ENCODE assay signal across 15 cellular contexts in genomic region chr13:35484384-35484783, GRCh38. TPM values are rescaled to one million over a fixed set of nuclear protein-coding genes. Genes with fewer than 3 reads are reported as not detected.
A peak's percentile ranks its signal among the peaks of the same experiment; 100 is the strongest.
DNase-seq lines count a peak whose midpoint lies in the region; TF ChIP-seq lines count a peak whose summit lies in the region.
"Had no signal": no experiment of that assay in that cellular context is flagged by ENCODE, and none has a peak within 500 bp of the region (broad histone marks: within the 10 kb centered on the region; RNA-seq: fewer than 3 reads in every experiment).

No MANE protein-coding gene starts in this region.

- H4K20me1 ChIP-seq in Karpas-422 (ENCODE audit: insufficient read depth, low read depth, low read length), result no peaks in the 10 kb centered on the region
- H4K20me1 ChIP-seq in OCI-LY7 (ENCODE audit: insufficient read depth, low read length), result no peaks in the 10 kb centered on the region

- intact Hi-C loops in OCI-LY7 (cut with micrococcal nuclease; ENCODE audit: unreplicated experiment), result no loop called here

- peaks cover 33% of the 10 kb centered on the region for H3K4me1 ChIP-seq in BE2C
- H3K4me1 ChIP-seq in Karpas-422 (ENCODE audit: low read length), result peaks cover 29% of the 10 kb centered on the region
- H3K4me1 ChIP-seq in OCI-LY7 (ENCODE audit: insufficient read depth, low read length, poor library complexity, severe bottlenecking), result peaks cover 5% of the 10 kb centered on the region

- H3K27ac ChIP-seq in Karpas-422 (ENCODE audit: low read length) (peak overlapping the region; percentile 85), OCI-LY7 (ENCODE audit: low read depth, low read length, poor library complexity, severe bottlenecking) (no peak overlapping the region)
- H3K27ac ChIP-seq: HL-60 had no signal

- H3K79me2 ChIP-seq in Karpas-422 (ENCODE audit: low read length), result no peaks in the 10 kb centered on the region
- H3K79me2 ChIP-seq in OCI-LY7 (ENCODE audit: insufficient read depth, low read depth, low read length), result no peaks in the 10 kb centered on the region

- H3K9me2 ChIP-seq in Karpas-422 (replicated peaks; ENCODE audit: insufficient read depth, low read length), result no peaks in the 10 kb centered on the region
- H3K9me2 ChIP-seq in OCI-LY7 (ENCODE audit: insufficient read depth, low read length), result 0 out of 2 replicates have a peak, but pooled peaks cover 3% of the 10 kb centered on the region

- H3K27me3 ChIP-seq in BE2C (no peaks in the 10 kb centered on the region), Karpas-422 (ENCODE audit: low read length) (no peaks in the 10 kb centered on the region)

- DNase-seq in BE2C, result peak; percentile 54
- DNase-seq in Karpas-422, result peak; percentile 67
- DNase-seq in OCI-LY7 (ENCODE audit: low spot score), result no peak
- peak; percentile 61 for DNase-seq in cerebellar cortex (ENCODE audit: low spot score)
- DNase-seq in glomerular visceral epithelial cell (ENCODE audit: extremely low spot score), result no peak
- DNase-seq in activated T-cell treated with anti-CD3 and anti-CD28 coated beads, Interleukin-2, amount 50 U/mL, for 48 hours, result no peak
- no peak for DNase-seq in NOMO-1 treated with DMSO at 0.1 percent for 48 hours (lab: John Stamatoyannopoulos, UW; ENCODE audit: unreplicated experiment)
- DNase-seq in NCI-H748 treated with DMSO at 0.1 percent for 48 hours (lab: John Stamatoyannopoulos, UW), result no peak
- DNase-seq: 8988T, NCI-H1092 treated with DMSO at 0.1 percent for 48 hours, NCI-H187 had no signal

- no peak overlapping the region for H3K9ac ChIP-seq in Karpas-422 (ENCODE audit: low read length)

- CTCF ChIA-PET in OCI-LY7 (lab: Charles Lee; ENCODE audit: unreplicated experiment), result no interaction called here

- H3K9me3 ChIP-seq in BE2C, result no peaks in the 10 kb centered on the region
- H3K9me3 ChIP-seq in Karpas-422 (ENCODE audit: low read length), result no peaks in the 10 kb centered on the region
- no peaks in the 10 kb centered on the region for H3K9me3 ChIP-seq in OCI-LY7 (ENCODE audit: low read length)

- H3K36me3 ChIP-seq in BE2C, result no peaks in the 10 kb centered on the region
- H3K36me3 ChIP-seq in Karpas-422 (ENCODE audit: insufficient read depth, low read length), result no peaks in the 10 kb centered on the region
- H3K36me3 ChIP-seq in OCI-LY7 (ENCODE audit: insufficient read depth, low read length), result no peaks in the 10 kb centered on the region

- BruUV-seq in OCI-LY7 (replicated peaks; lab: Mats Ljungman, UMichigan), result no TSS peak

- POLR2A ChIA-PET in OCI-LY7 (lab: Charles Lee), result no interaction called here

- H2AFZ ChIP-seq in Karpas-422 (ENCODE audit: low read length) (no peak overlapping the region), OCI-LY7 (ENCODE audit: low read length) (no peak overlapping the region)

- TF ChIP-seq CTCF in BE2C (IDR thresholded peaks at IDR 0.05; ENCODE audit: low read depth, low read length), result no peak
- TF ChIP-seq CTCF in OCI-LY7 (conservative IDR thresholded peaks at IDR 0.05; ENCODE audit: low read length), result no peak

- H3K4me2 ChIP-seq in Karpas-422 (ENCODE audit: low read depth, low read length, poor library complexity, severe bottlenecking) (peak overlapping the region; percentile 52), OCI-LY7 (ENCODE audit: low read length) (peak overlapping the region; percentile 36; the same call in 1 of the 2 replicates)

- H3K4me3 ChIP-seq in BE2C (ENCODE audit: low read depth, low read length) (peak overlapping the region; percentile 46), Karpas-422 (ENCODE audit: low read length) (no peak overlapping the region), OCI-LY7 (ENCODE audit: low read depth, low read length, poor library complexity, severe bottlenecking) (no peak overlapping the region)
- H3K4me3 ChIP-seq: K562 had no signal

RNA-seq across cellular contexts. Expression of gene MAB21L1, which starts 7.9 kb away (rescaled TPM):
- 138 TPM for polyA plus RNA-seq in BE2C (2012; ENCODE audit: insufficient read depth, insufficient read length, low read depth)
- total RNA-seq in Karpas-422 (2014; rRNA removed; shearing (Covaris generic); ENCODE audit: low replicate concordance), result 7.1 and 9.9 TPM in 2 replicates
- total RNA-seq in OCI-LY7 (2014; rRNA removed; shearing (Covaris generic)), result not detected in 2 replicates
- not detected in 2 replicates for total RNA-seq in OCI-LY7 (2022)
- total RNA-seq: H1; K562; T-helper 2 cell treated with Interferon-gamma antibody and Interleukin-4, amounts not matched to agents 100 ng/mL and 5 ng/mL, for 36 hours had no signal
- polyA plus RNA-seq: H1, K562 had no signal

Comparison
In these comparisons a context has a peak if more than half of its experiments do, and no peak if none do; other contexts are left out.
1. DNase-seq: peak in BE2C (single experiment), Karpas-422 (single experiment) and cerebellar cortex (single experiment); none in OCI-LY7 (single experiment), glomerular visceral epithelial cell (single experiment), activated T-cell treated with anti-CD3 and anti-CD28 coated beads, Interleukin-2, amount 50 U/mL, for 48 hours (0 of 2), NOMO-1 treated with DMSO at 0.1 percent for 48 hours (single experiment) and NCI-H748 treated with DMSO at 0.1 percent for 48 hours (single experiment).